ENCODE assay signal across 20 cellular contexts in the genomic region with DNA sequence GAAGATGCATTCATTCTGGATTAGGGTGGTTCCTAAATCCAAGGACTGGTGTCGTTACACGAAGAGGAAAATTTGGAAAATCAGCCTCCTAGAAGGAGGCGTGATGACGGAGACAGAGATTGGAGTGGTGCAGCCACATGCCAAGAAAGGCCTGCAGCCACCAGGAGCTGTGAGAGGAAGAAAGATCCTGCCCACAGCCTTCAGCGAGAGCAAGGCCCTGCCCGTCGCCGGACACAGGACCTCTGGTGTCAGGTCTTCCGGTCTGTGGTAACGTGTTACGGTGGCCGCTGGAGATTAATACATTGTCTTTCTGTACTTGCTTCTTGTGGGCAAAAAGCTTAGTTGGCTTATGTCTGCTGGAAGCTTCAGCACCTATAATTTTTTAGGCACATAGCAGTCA.
"Had no signal": no experiment of that assay in that cellular context is flagged by ENCODE, and none has a peak within 500 bp of the region (broad histone marks: within the 10 kb centered on the region; RNA-seq: fewer than 3 reads in every experiment).

No MANE protein-coding gene starts in this region.

- FAIRE-seq: islet of Langerhans had no signal

- H3K27ac ChIP-seq: colonic mucosa, gastrocnemius medialis, heart right ventricle, parathyroid adenoma, psoas muscle, skin epidermis, testis, tibial nerve had no signal

- H3K4me3 ChIP-seq: colonic mucosa, gastrocnemius medialis, heart right ventricle, psoas muscle, skin epidermis, testis, tibial nerve had no signal

- H3K9ac ChIP-seq: parathyroid adenoma had no signal

- H3K79me2 ChIP-seq: parathyroid adenoma had no signal

- H3K4me1 ChIP-seq: colonic mucosa, gastrocnemius medialis, heart right ventricle, parathyroid adenoma, psoas muscle, testis, tibial nerve had no signal

- H3K27ac Mint-ChIP-seq: natural killer cell; stimulated activated naive B cell treated with anti-CD40 and anti-IgM and Interleukin-4, amounts not matched to agents 10 μg/mL and 1 μg/mL and 100 μg/mL, for 72 hours; stimulated activated naive CD8-positive, alpha-beta T cell treated with anti-CD3 and anti-CD28 coated beads, Interleukin-15, amount 100 ng/mL, for 72 hours had no signal

- DNase-seq: colonic mucosa; dermis blood vessel endothelial cell; effector CD4-positive, alpha-beta T cell; gastrocnemius medialis; heart right ventricle; hypothalamus; kidney glomerular epithelial cell; natural killer cell; occipital lobe; psoas muscle; retina; stimulated activated CD4-positive, alpha-beta T cell treated with anti-CD3 and anti-CD28 coated beads, Interleukin-2, amount 100 ng/mL, for 24 hours; stimulated activated CD4-positive, alpha-beta T cell treated with anti-CD3 and anti-CD28 coated beads, Interleukin-4, amount 100 ng/mL, for 4 hours; stimulated activated naive B cell treated with anti-CD40 and anti-IgM and Interleukin-4, amounts not matched to agents 10 μg/mL and 1 μg/mL and 100 μg/mL, for 72 hours; stimulated activated naive CD8-positive, alpha-beta T cell treated with anti-CD3 and anti-CD28 coated beads, Interleukin-15, amount 100 ng/mL, for 72 hours; testis had no signal

- H3K27me3 ChIP-seq: colonic mucosa, gastrocnemius medialis, testis, tibial nerve had no signal

- H3K9me3 ChIP-seq: colonic mucosa, gastrocnemius medialis, psoas muscle, testis had no signal

- H3K36me3 ChIP-seq: colonic mucosa, gastrocnemius medialis, heart right ventricle, tibial nerve had no signal

- H2AFZ ChIP-seq: parathyroid adenoma had no signal

- H3K4me1 Mint-ChIP-seq: natural killer cell; stimulated activated naive B cell treated with anti-CD40 and anti-IgM and Interleukin-4, amounts not matched to agents 10 μg/mL and 1 μg/mL and 100 μg/mL, for 72 hours; stimulated activated naive CD8-positive, alpha-beta T cell treated with anti-CD3 and anti-CD28 coated beads, Interleukin-15, amount 100 ng/mL, for 72 hours had no signal

- H3K4me3 Mint-ChIP-seq: natural killer cell; stimulated activated naive B cell treated with anti-CD40 and anti-IgM and Interleukin-4, amounts not matched to agents 10 μg/mL and 1 μg/mL and 100 μg/mL, for 72 hours; stimulated activated naive CD8-positive, alpha-beta T cell treated with anti-CD3 and anti-CD28 coated beads, Interleukin-15, amount 100 ng/mL, for 72 hours had no signal

- H3K36me3 Mint-ChIP-seq: natural killer cell had no signal
